ENCODE assay signal across 17 cellular contexts in genomic region chr1:67582625-67583461, GRCh38.
DNase-seq lines count a peak whose midpoint lies in the region; ATAC-seq and TF ChIP-seq lines count a peak whose summit lies in the region.
"Had no signal": no experiment of that assay in that cellular context is flagged by ENCODE, and none has a peak within 500 bp of the region (broad histone marks: within the 10 kb centered on the region; RNA-seq: fewer than 3 reads in every experiment).

No MANE protein-coding gene starts in this region.

- H2BK5ac ChIP-seq in trophoblast cell (ENCODE audit: low read depth, low read length, poor library complexity): peak overlapping the region; percentile 5

- peaks cover 14% of the 10 kb centered on the region for H3K4me1 Mint-ChIP-seq in activated naive CD8-positive, alpha-beta T cell treated with anti-CD3 and anti-CD28 coated beads, Interleukin-2, amount 10 ng/mL, durations not matched to agents 7 days and 5 days
- H3K4me1 Mint-ChIP-seq in activated naive CD8-positive, alpha-beta T cell treated with anti-CD3 and anti-CD28 coated beads, Interleukin-2, amount 50 U/mL, for 24 hours: no peaks in the 10 kb centered on the region
- peaks cover 33% of the 10 kb centered on the region for H3K4me1 Mint-ChIP-seq in Caco-2 (ENCODE audit: low read depth, unreplicated experiment)
- H3K4me1 Mint-ChIP-seq: stimulated activated naive CD8-positive, alpha-beta T cell treated with anti-CD3 and anti-CD28 coated beads, Interleukin-15, amount 100 ng/mL, for 72 hours had no signal

- H3K9me3 ChIP-seq in heart right ventricle (no peaks in the 10 kb centered on the region), trophoblast cell (ENCODE audit: insufficient read depth, low read depth, low read length) (no peaks in the 10 kb centered on the region), Caco-2 (no peaks in the 10 kb centered on the region)
- H3K9me3 ChIP-seq: Peyer's patch had no signal

- peak overlapping the region; percentile 24 for H3K4me2 ChIP-seq in trophoblast cell (ENCODE audit: low read length)

- H3K14ac ChIP-seq in trophoblast cell (ENCODE audit: low read length): no peak overlapping the region

- H3K4me3 ChIP-seq in heart right ventricle (no peak overlapping the region), trophoblast cell (ENCODE audit: low read depth, low read length) (no peak overlapping the region), Caco-2 (ENCODE audit: low read depth, low read length) (no peak overlapping the region)
- H3K4me3 ChIP-seq: GM12878, Peyer's patch had no signal

- no peaks in the 10 kb centered on the region for H3K79me2 ChIP-seq in trophoblast cell (ENCODE audit: control insufficient read depth, insufficient read depth, low read length, poor library complexity)

- POLR2A ChIA-PET in activated naive CD8-positive, alpha-beta T cell treated with anti-CD3 and anti-CD28 coated beads, Interleukin-2, amount 10 ng/mL, durations not matched to agents 7 days and 5 days (lab: Charles Lee): no interaction called here
- POLR2A ChIA-PET in Caco-2 (lab: Charles Lee): no interaction called here

- BruUV-seq in Caco-2 (replicated peaks; lab: Mats Ljungman, UMichigan): no TSS peak

- H3K27ac Mint-ChIP-seq in activated naive CD8-positive, alpha-beta T cell treated with anti-CD3 and anti-CD28 coated beads, Interleukin-2, amount 10 ng/mL, durations not matched to agents 7 days and 5 days: peak overlapping the region; percentile 32
- no peak overlapping the region for H3K27ac Mint-ChIP-seq in activated naive CD8-positive, alpha-beta T cell treated with anti-CD3 and anti-CD28 coated beads, Interleukin-2, amount 50 U/mL, for 24 hours
- no peak overlapping the region for H3K27ac Mint-ChIP-seq in Caco-2 (ENCODE audit: unreplicated experiment)
- H3K27ac Mint-ChIP-seq: activated CD8-positive, alpha-beta memory T cell treated with anti-CD3 and anti-CD28 coated beads, Interleukin-2, amount 10 ng/mL, durations not matched to agents 7 days and 5 days had no signal

- H3K27me3 ChIP-seq in heart right ventricle (no peaks in the 10 kb centered on the region), trophoblast cell (ENCODE audit: insufficient read depth, low read length) (no peaks in the 10 kb centered on the region), Caco-2 (replicated peaks; ENCODE audit: control insufficient read depth, insufficient read depth, low read length) (no peaks in the 10 kb centered on the region)
- H3K27me3 ChIP-seq: Peyer's patch had no signal

- H2AFZ ChIP-seq in trophoblast cell (ENCODE audit: insufficient read depth, low read length, poor library complexity): peak overlapping the region; percentile 27

- no peak for DNase-seq in activated naive CD8-positive, alpha-beta T cell treated with anti-CD3 and anti-CD28 coated beads, Interleukin-2, amount 10 ng/mL, durations not matched to agents 7 days and 5 days
- no peak for DNase-seq in activated naive CD8-positive, alpha-beta T cell treated with anti-CD3 and anti-CD28 coated beads, Interleukin-2, amount 50 U/mL, for 24 hours
- no peak for DNase-seq in heart right ventricle
- no peak for DNase-seq in trophoblast cell
- no peak for DNase-seq in Caco-2
- DNase-seq: activated CD8-positive, alpha-beta memory T cell treated with anti-CD3 and anti-CD28 coated beads, Interleukin-2, amount 10 ng/mL, durations not matched to agents 7 days and 5 days; amniotic stem cell; C1 segment of cervical spinal cord; GF-D8; hippocampal formation; Peyer's patch; stimulated activated naive CD8-positive, alpha-beta T cell treated with anti-CD3 and anti-CD28 coated beads, Interleukin-15, amount 100 ng/mL, for 72 hours; T1000 had no signal

- no peaks in the 10 kb centered on the region for H3K36me3 Mint-ChIP-seq in activated naive CD8-positive, alpha-beta T cell treated with anti-CD3 and anti-CD28 coated beads, Interleukin-2, amount 10 ng/mL, durations not matched to agents 7 days and 5 days
- H3K36me3 Mint-ChIP-seq in activated naive CD8-positive, alpha-beta T cell treated with anti-CD3 and anti-CD28 coated beads, Interleukin-2, amount 50 U/mL, for 24 hours (ENCODE audit: low read depth): no peaks in the 10 kb centered on the region
- H3K36me3 Mint-ChIP-seq in Caco-2 (ENCODE audit: insufficient read depth, unreplicated experiment): no peaks in the 10 kb centered on the region
- H3K36me3 Mint-ChIP-seq: activated CD8-positive, alpha-beta memory T cell treated with anti-CD3 and anti-CD28 coated beads, Interleukin-2, amount 10 ng/mL, durations not matched to agents 7 days and 5 days had no signal

- H2BK120ac ChIP-seq in trophoblast cell (ENCODE audit: insufficient read depth, low read length, poor library complexity): peak overlapping the region; percentile 13

- H3K4ac ChIP-seq in trophoblast cell (ENCODE audit: low read depth, low read length): no peak overlapping the region

- peak; percentile 33 for ATAC-seq in activated naive CD8-positive, alpha-beta T cell treated with anti-CD3 and anti-CD28 coated beads, Interleukin-2, amount 10 ng/mL, durations not matched to agents 7 days and 5 days (ENCODE audit: low read depth)
- no peak for ATAC-seq in activated naive CD8-positive, alpha-beta T cell treated with anti-CD3 and anti-CD28 coated beads, Interleukin-2, amount 50 U/mL, for 24 hours
- peak in 6 of 8 donors; percentile 25 to 49 (median 36) for ATAC-seq in heart right ventricle
- ATAC-seq in HG03439 (IDR thresholded peaks at IDR 0.05; ENCODE audit: unreplicated experiment): no peak
- ATAC-seq in activated CD4-positive, CD25-positive, alpha-beta regulatory T cell treated with anti-CD3 and anti-CD28 coated beads, Interleukin-2, amount 50 U/mL, for 24 hours: no peak
- ATAC-seq in HG03159 (IDR thresholded peaks at IDR 0.05; ENCODE audit: unreplicated experiment): no peak
- ATAC-seq: activated CD8-positive, alpha-beta memory T cell treated with anti-CD3 and anti-CD28 coated beads, Interleukin-2, amount 10 ng/mL, durations not matched to agents 7 days and 5 days; GM12878; stimulated activated naive CD8-positive, alpha-beta T cell treated with anti-CD3 and anti-CD28 coated beads, Interleukin-15, amount 100 ng/mL, for 72 hours had no signal

- H3K27me3 Mint-ChIP-seq in activated naive CD8-positive, alpha-beta T cell treated with anti-CD3 and anti-CD28 coated beads, Interleukin-2, amount 10 ng/mL, durations not matched to agents 7 days and 5 days: peaks cover 2% of the 10 kb centered on the region
- H3K27me3 Mint-ChIP-seq in activated naive CD8-positive, alpha-beta T cell treated with anti-CD3 and anti-CD28 coated beads, Interleukin-2, amount 50 U/mL, for 24 hours: peaks cover 2% of the 10 kb centered on the region
- no peaks in the 10 kb centered on the region for H3K27me3 Mint-ChIP-seq in Caco-2 (ENCODE audit: insufficient read depth, unreplicated experiment)
- H3K27me3 Mint-ChIP-seq: stimulated activated naive CD8-positive, alpha-beta T cell treated with anti-CD3 and anti-CD28 coated beads, Interleukin-15, amount 100 ng/mL, for 72 hours had no signal

- no peaks in the 10 kb centered on the region for H3K36me3 ChIP-seq in heart right ventricle
- H3K36me3 ChIP-seq in trophoblast cell (ENCODE audit: control insufficient read depth in 1 of 2, insufficient read depth in 2 of 2, low read length in 2 of 2): no peaks in the 10 kb centered on the region
- H3K36me3 ChIP-seq in Caco-2 (ENCODE audit: control insufficient read depth, insufficient read depth, low read length): no peaks in the 10 kb centered on the region
- H3K36me3 ChIP-seq: Peyer's patch had no signal

- H3K18ac ChIP-seq in trophoblast cell (ENCODE audit: low read length): no peak overlapping the region

- no peak overlapping the region for H3K4me3 Mint-ChIP-seq in activated naive CD8-positive, alpha-beta T cell treated with anti-CD3 and anti-CD28 coated beads, Interleukin-2, amount 10 ng/mL, durations not matched to agents 7 days and 5 days
- no peak overlapping the region for H3K4me3 Mint-ChIP-seq in activated naive CD8-positive, alpha-beta T cell treated with anti-CD3 and anti-CD28 coated beads, Interleukin-2, amount 50 U/mL, for 24 hours
- H3K4me3 Mint-ChIP-seq in Caco-2 (ENCODE audit: unreplicated experiment): no peak overlapping the region
- H3K4me3 Mint-ChIP-seq: activated CD8-positive, alpha-beta memory T cell treated with anti-CD3 and anti-CD28 coated beads, Interleukin-2, amount 10 ng/mL, durations not matched to agents 7 days and 5 days; stimulated activated naive CD8-positive, alpha-beta T cell treated with anti-CD3 and anti-CD28 coated beads, Interleukin-15, amount 100 ng/mL, for 72 hours had no signal

- no peak for TF ChIP-seq CTCF in heart right ventricle (IDR thresholded peaks at IDR 0.05)
- no peak for TF ChIP-seq CTCF in Caco-2 (IDR thresholded peaks at IDR 0.05; ENCODE audit: insufficient read depth in 1 of 2, low read depth in 1 of 2, low read length in 1 of 2, severe bottlenecking in 1 of 2, unreplicated experiment in 1 of 2)

- peak overlapping the region; percentile 12 for H4K8ac ChIP-seq in trophoblast cell (ENCODE audit: low read depth, low read length)

- CTCF ChIA-PET in Caco-2 (lab: Charles Lee): no interaction called here

- H3K79me1 ChIP-seq in trophoblast cell (ENCODE audit: low read length): peaks cover 7% of the 10 kb centered on the region

- H3K9ac ChIP-seq in trophoblast cell (ENCODE audit: low read length): no peak overlapping the region

- H3K4me1 ChIP-seq in heart right ventricle: peaks cover 0 to 40% (median 17%) of the 10 kb centered on the region in 9 donors
- peaks cover 23 to 24% of the 10 kb centered on the region in 2 experiments for H3K4me1 ChIP-seq in trophoblast cell (ENCODE audit: control insufficient read depth in 1 of 2, insufficient read depth in 2 of 2, low read length in 2 of 2)
- H3K4me1 ChIP-seq in Caco-2: peaks cover 26% of the 10 kb centered on the region

- H3K27ac ChIP-seq in heart right ventricle: peak overlapping the region in 3 of 10 donors; percentile 18 to 42 (median 24)
- no peak overlapping the region for H3K27ac ChIP-seq in trophoblast cell (ENCODE audit: low read depth, low read length)
- H3K27ac ChIP-seq: Peyer's patch had no signal

- H4K12ac ChIP-seq in trophoblast cell (ENCODE audit: low read depth, low read length): no peak overlapping the region

- no peaks in the 10 kb centered on the region for H3K9me3 Mint-ChIP-seq in activated naive CD8-positive, alpha-beta T cell treated with anti-CD3 and anti-CD28 coated beads, Interleukin-2, amount 10 ng/mL, durations not matched to agents 7 days and 5 days
- H3K9me3 Mint-ChIP-seq in activated naive CD8-positive, alpha-beta T cell treated with anti-CD3 and anti-CD28 coated beads, Interleukin-2, amount 50 U/mL, for 24 hours: no peaks in the 10 kb centered on the region
- no peaks in the 10 kb centered on the region for H3K9me3 Mint-ChIP-seq in Caco-2 (ENCODE audit: unreplicated experiment)
- H3K9me3 Mint-ChIP-seq: stimulated activated naive CD8-positive, alpha-beta T cell treated with anti-CD3 and anti-CD28 coated beads, Interleukin-15, amount 100 ng/mL, for 72 hours had no signal

- H3K23ac ChIP-seq in trophoblast cell (ENCODE audit: low read length): no peak overlapping the region

- peak overlapping the region; percentile 26 for H4K91ac ChIP-seq in trophoblast cell (ENCODE audit: low read depth, low read length)

- H2BK12ac ChIP-seq in trophoblast cell (ENCODE audit: low read length): peak overlapping the region; percentile 12

- WGBS in heart right ventricle, 2 donors: 89 to 90% methylated on average over 13 of the region's 13 CpGs
- no CpG with 5 or more reads among the region's 13 CpGs for WGBS in trophoblast cell (ENCODE audit: extremely low coverage, insufficient coverage, insufficient read length)

- intact Hi-C loops in heart right ventricle (cut with DNase I) (no loop called here), Caco-2 (cut with micrococcal nuclease; ENCODE audit: unreplicated experiment) (no loop called here)

- H2AK5ac ChIP-seq in trophoblast cell (ENCODE audit: low read length): no peak overlapping the region

Comparison
In these comparisons a context has a peak if more than half of its experiments do, and no peak if none do; other contexts are left out.
1. ATAC-seq: peak in activated naive CD8-positive, alpha-beta T cell treated with anti-CD3 and anti-CD28 coated beads, Interleukin-2, amount 10 ng/mL, durations not matched to agents 7 days and 5 days (single experiment) and heart right ventricle (6 of 8); none in activated naive CD8-positive, alpha-beta T cell treated with anti-CD3 and anti-CD28 coated beads, Interleukin-2, amount 50 U/mL, for 24 hours (single experiment), HG03439 (single experiment), activated CD4-positive, CD25-positive, alpha-beta regulatory T cell treated with anti-CD3 and anti-CD28 coated beads, Interleukin-2, amount 50 U/mL, for 24 hours (0 of 2) and HG03159 (single experiment).